ENCODE assay signal across 1 cellular context in the genomic region with DNA sequence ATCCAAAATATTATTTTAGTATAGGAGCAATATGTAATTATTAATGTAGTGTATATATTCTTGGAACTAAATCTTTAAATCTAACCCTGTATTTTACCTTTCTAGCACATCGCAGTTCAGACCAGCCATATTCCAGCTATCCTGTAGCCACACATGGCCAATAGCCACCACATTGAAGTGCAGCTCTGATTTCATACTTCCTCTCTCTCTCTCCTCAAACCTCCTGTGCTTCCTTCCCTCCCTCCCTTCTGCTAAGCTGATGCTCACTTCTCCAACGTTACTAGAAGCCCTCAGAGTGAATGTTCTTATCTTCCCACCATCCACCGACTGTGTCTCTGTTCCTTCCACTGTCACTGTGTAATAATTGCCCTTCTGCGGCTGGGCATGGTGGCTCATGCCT.
A peak's percentile ranks its signal among the peaks of the same experiment; 100 is the strongest.
TF ChIP-seq lines count a peak whose summit lies in the region.
"Not testable (repeated sequence)": the region's sequence is repeated elsewhere in the genome, so short reads cannot be mapped to it uniquely, and the experiment has no call there.

No MANE protein-coding gene starts in this region.

TF ChIP-seq in K562, 482 proteins besides CTCF, POLR2A, EP300 and RAD21:
- TF ChIP-seq L3MBTL2 (IDR thresholded peaks at IDR 0.05) = 0 out of 2 replicates have a peak, but pooled peaks have one; percentile 35
- peak; percentile 32; the same call in 1 of the 2 replicates for TF ChIP-seq CBFA2T3 (IDR thresholded peaks at IDR 0.05)
- TF ChIP-seq ARID1B (IDR thresholded peaks at IDR 0.05) = peak; percentile 42
- TF ChIP-seq MGA (IDR thresholded peaks at IDR 0.05) = peak; percentile 63
- peak; percentile 11; the same call in 1 of the 2 replicates for TF ChIP-seq CTBP1 (IDR thresholded peaks at IDR 0.05; ENCODE audit: borderline replicate concordance)
- TF ChIP-seq ZNF766 (CRISPR knock-in tag; conservative IDR thresholded peaks at IDR 0.05) = 0 out of 2 replicates have a peak, but pooled peaks have one; percentile 25
- 0 out of 2 replicates have a peak, but pooled peaks have one; percentile 6 for TF ChIP-seq ESRRA (IDR thresholded peaks at IDR 0.05; ENCODE audit: borderline replicate concordance, low read depth)
- peak in 1 of 2 experiments; percentile 35; a peak in 2 of 4 replicates for TF ChIP-seq KDM1A (IDR thresholded peaks at IDR 0.05)
- TF ChIP-seq SMARCA4 (IDR thresholded peaks at IDR 0.05) = 0 out of 2 replicates have a peak, but pooled peaks have one; percentile 45
- peak; percentile 49; the same call in 1 of the 2 replicates for TF ChIP-seq SMARCA5 (IDR thresholded peaks at IDR 0.05)
- TF ChIP-seq ETV1 (tag; conservative IDR thresholded peaks at IDR 0.05; ENCODE audit: low read depth) = peak; percentile 85
- 0 out of 2 replicates have a peak, but pooled peaks have one; percentile 58 for TF ChIP-seq OTX1 (CRISPR knock-in tag; IDR thresholded peaks at IDR 0.05)
- TF ChIP-seq, protein P1, sequence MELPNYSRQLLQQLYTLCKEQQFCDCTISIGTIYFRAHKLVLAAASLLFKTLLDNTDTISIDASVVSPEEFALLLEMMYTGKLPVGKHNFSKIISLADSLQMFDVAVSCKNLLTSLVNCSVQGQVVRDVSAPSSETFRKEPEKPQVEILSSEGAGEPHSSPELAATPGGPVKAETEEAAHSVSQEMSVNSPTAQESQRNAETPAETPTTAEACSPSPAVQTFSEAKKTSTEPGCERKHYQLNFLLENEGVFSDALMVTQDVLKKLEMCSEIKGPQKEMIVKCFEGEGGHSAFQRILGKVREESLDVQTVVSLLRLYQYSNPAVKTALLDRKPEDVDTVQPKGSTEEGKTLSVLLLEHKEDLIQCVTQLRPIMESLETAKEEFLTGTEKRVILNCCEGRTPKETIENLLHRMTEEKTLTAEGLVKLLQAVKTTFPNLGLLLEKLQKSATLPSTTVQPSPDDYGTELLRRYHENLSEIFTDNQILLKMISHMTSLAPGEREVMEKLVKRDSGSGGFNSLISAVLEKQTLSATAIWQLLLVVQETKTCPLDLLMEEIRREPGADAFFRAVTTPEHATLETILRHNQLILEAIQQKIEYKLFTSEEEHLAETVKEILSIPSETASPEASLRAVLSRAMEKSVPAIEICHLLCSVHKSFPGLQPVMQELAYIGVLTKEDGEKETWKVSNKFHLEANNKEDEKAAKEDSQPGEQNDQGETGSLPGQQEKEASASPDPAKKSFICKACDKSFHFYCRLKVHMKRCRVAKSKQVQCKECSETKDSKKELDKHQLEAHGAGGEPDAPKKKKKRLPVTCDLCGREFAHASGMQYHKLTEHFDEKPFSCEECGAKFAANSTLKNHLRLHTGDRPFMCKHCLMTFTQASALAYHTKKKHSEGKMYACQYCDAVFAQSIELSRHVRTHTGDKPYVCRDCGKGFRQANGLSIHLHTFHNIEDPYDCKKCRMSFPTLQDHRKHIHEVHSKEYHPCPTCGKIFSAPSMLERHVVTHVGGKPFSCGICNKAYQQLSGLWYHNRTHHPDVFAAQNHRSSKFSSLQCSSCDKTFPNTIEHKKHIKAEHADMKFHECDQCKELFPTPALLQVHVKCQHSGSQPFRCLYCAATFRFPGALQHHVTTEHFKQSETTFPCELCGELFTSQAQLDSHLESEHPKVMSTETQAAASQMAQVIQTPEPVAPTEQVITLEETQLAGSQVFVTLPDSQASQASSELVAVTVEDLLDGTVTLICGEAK (IDR thresholded peaks at IDR 0.05) = peak; percentile 60
- TF ChIP-seq, protein P1 (CRISPR knock-in tag; IDR thresholded peaks at IDR 0.05) = not testable (repeated sequence)
- peak; percentile 3; the same call in 1 of the 2 replicates for TF ChIP-seq MYC (IDR thresholded peaks at IDR 0.05; ENCODE audit: low read depth, low read length)
- not testable (repeated sequence) for TF ChIP-seq MYC (CRISPR knock-in tag; IDR thresholded peaks at IDR 0.05; ENCODE audit: borderline replicate concordance, low read depth)
- 0 out of 2 replicates have a peak, but pooled peaks have one; percentile 28 for TF ChIP-seq ZZZ3 (IDR thresholded peaks at IDR 0.05)
